ENCODE assay signal across 8 cellular contexts in the genomic region with DNA sequence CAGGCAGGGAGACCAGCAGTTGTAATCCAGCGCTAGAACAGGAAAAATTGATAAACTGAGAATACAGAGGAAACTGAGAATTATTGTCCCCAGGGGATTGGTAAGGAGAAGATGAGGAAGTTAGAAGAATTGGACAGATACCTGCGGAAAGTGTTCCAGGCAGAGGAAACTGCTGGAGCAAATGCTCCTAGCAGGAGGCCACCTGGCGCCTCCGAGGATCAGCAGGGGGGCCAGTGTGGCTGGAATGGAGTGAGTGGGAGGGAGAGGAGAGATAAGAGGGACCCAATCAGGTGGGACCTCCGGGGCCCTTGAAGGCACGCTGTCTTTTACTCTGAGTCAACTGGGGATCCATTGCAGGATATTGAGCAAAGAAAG. TPM values are rescaled to one million over a fixed set of nuclear protein-coding genes. Genes with fewer than 3 reads are reported as not detected.
DNase-seq lines count a peak whose midpoint lies in the region; ATAC-seq and TF ChIP-seq lines count a peak whose summit lies in the region.

No MANE protein-coding gene starts in this region.

- peaks cover 38% of the 10 kb centered on the region for H3K36me3 Mint-ChIP-seq in activated T-cell treated with anti-CD3 and anti-CD28 coated beads, Interleukin-2, amount 50 U/mL, for 24 hours (ENCODE audit: low read depth)
- H3K36me3 Mint-ChIP-seq in activated CD8-positive, alpha-beta T cell treated with anti-CD3 and anti-CD28 coated beads, Interleukin-2, amount 10 ng/mL, durations not matched to agents 7 days and 5 days (ENCODE audit: low read depth): peaks cover 28% of the 10 kb centered on the region

- H3K4me3 ChIP-seq in iPS-18a (ENCODE audit: low read length) (peak overlapping the region; percentile 81), stomach (peak overlapping the region; percentile 75 to 90 (median 86))

- intact Hi-C loops in stomach (cut with DNase I; ENCODE audit: low total_unique reads): no loop called here

- ATAC-seq in activated CD8-positive, alpha-beta T cell treated with anti-CD3 and anti-CD28 coated beads, Interleukin-2, amount 10 ng/mL, durations not matched to agents 7 days and 5 days: no peak

- H3K4me3 Mint-ChIP-seq in activated T-cell treated with anti-CD3 and anti-CD28 coated beads, Interleukin-2, amount 50 U/mL, for 24 hours: peak overlapping the region; percentile 94
- peak overlapping the region; percentile 95 for H3K4me3 Mint-ChIP-seq in activated CD8-positive, alpha-beta T cell treated with anti-CD3 and anti-CD28 coated beads, Interleukin-2, amount 10 ng/mL, durations not matched to agents 7 days and 5 days

- peak overlapping the region; percentile 60 for H3K9ac ChIP-seq in iPS-18a (ENCODE audit: low read length)

- no peak for DNase-seq in activated T-cell treated with anti-CD3 and anti-CD28 coated beads, Interleukin-2, amount 50 U/mL, for 24 hours
- DNase-seq in activated T-cell treated with anti-CD3 and anti-CD28 coated beads for 4 hours (no peak), stomach (no peak), KG1 (lab: John Stamatoyannopoulos, UW) (no peak), activated gamma-delta T cell treated with Interleukin-2 at 50 U/mL for 16 hours (no peak), middle frontal gyrus (ENCODE audit: extremely low spot score, low spot score) (no peak)
- DNase-seq in activated CD8-positive, alpha-beta T cell treated with anti-CD3 and anti-CD28 coated beads, Interleukin-2, amount 10 ng/mL, durations not matched to agents 7 days and 5 days: no peak

- TF ChIP-seq CTCF in stomach (IDR thresholded peaks at IDR 0.05): no peak

- H3K4me1 Mint-ChIP-seq in activated T-cell treated with anti-CD3 and anti-CD28 coated beads, Interleukin-2, amount 50 U/mL, for 24 hours (ENCODE audit: low read depth): peaks cover 55% of the 10 kb centered on the region
- H3K4me1 Mint-ChIP-seq in activated CD8-positive, alpha-beta T cell treated with anti-CD3 and anti-CD28 coated beads, Interleukin-2, amount 10 ng/mL, durations not matched to agents 7 days and 5 days (ENCODE audit: low read depth): peaks cover 40% of the 10 kb centered on the region

- H3K27me3 ChIP-seq in iPS-18a (ENCODE audit: control insufficient read depth, insufficient read depth, low read length): peaks cover 12% of the 10 kb centered on the region
- H3K27me3 ChIP-seq in stomach: no peaks in the 10 kb centered on the region

- H3K27me3 Mint-ChIP-seq in activated T-cell treated with anti-CD3 and anti-CD28 coated beads, Interleukin-2, amount 50 U/mL, for 24 hours: no peaks in the 10 kb centered on the region
- peaks cover 4% of the 10 kb centered on the region for H3K27me3 Mint-ChIP-seq in activated CD8-positive, alpha-beta T cell treated with anti-CD3 and anti-CD28 coated beads, Interleukin-2, amount 10 ng/mL, durations not matched to agents 7 days and 5 days (ENCODE audit: low read depth)

- no peak for TF ChIP-seq POLR2A in stomach (IDR thresholded peaks at IDR 0.05)

- POLR2A ChIA-PET in activated CD8-positive, alpha-beta T cell treated with anti-CD3 and anti-CD28 coated beads, Interleukin-2, amount 10 ng/mL, durations not matched to agents 7 days and 5 days (lab: Charles Lee): interaction anchor here (1.3 to 6.4 kb wide), 5 partner anchors 16 to 94 kb away, joined by 5 to 45 read pairs (median 7); a partner anchor contains a TSS

- CTCF ChIA-PET in activated CD8-positive, alpha-beta T cell treated with anti-CD3 and anti-CD28 coated beads, Interleukin-2, amount 10 ng/mL, durations not matched to agents 7 days and 5 days (lab: Charles Lee): interaction anchor here (1.4 to 12.9 kb wide), 7 partner anchors 10 to 108 kb away, joined by 3 to 172 read pairs (median 8); no protein-coding TSS in a partner anchor

- H3K27ac ChIP-seq in iPS-18a (ENCODE audit: low read length) (no peak overlapping the region), stomach (peak overlapping the region; percentile 79 to 94 (median 90))

- H3K4me1 ChIP-seq in iPS-18a (ENCODE audit: control insufficient read depth, low read depth, low read length): peaks cover 16% of the 10 kb centered on the region
- H3K4me1 ChIP-seq in stomach: peaks cover 37 to 67% (median 53%) of the 10 kb centered on the region in 4 donors

- TF ChIP-seq EP300 in stomach (IDR thresholded peaks at IDR 0.05): no peak

- H3K27ac Mint-ChIP-seq in activated T-cell treated with anti-CD3 and anti-CD28 coated beads, Interleukin-2, amount 50 U/mL, for 24 hours: peak overlapping the region; percentile 93
- peak overlapping the region; percentile 89 for H3K27ac Mint-ChIP-seq in activated CD8-positive, alpha-beta T cell treated with anti-CD3 and anti-CD28 coated beads, Interleukin-2, amount 10 ng/mL, durations not matched to agents 7 days and 5 days

- 6 to 14% (median 10%) methylated on average over 6 of the region's 6 CpGs for WGBS in stomach, 5 donors

- H3K36me3 ChIP-seq in iPS-18a (ENCODE audit: control insufficient read depth, low read depth, low read length) (no peaks in the 10 kb centered on the region), stomach (no peaks in the 10 kb centered on the region)

- no peaks in the 10 kb centered on the region for H3K9me3 Mint-ChIP-seq in activated T-cell treated with anti-CD3 and anti-CD28 coated beads, Interleukin-2, amount 50 U/mL, for 24 hours
- no peaks in the 10 kb centered on the region for H3K9me3 Mint-ChIP-seq in activated CD8-positive, alpha-beta T cell treated with anti-CD3 and anti-CD28 coated beads, Interleukin-2, amount 10 ng/mL, durations not matched to agents 7 days and 5 days (ENCODE audit: insufficient read depth)

- H3K9me3 ChIP-seq in iPS-18a (ENCODE audit: control insufficient read depth, low read depth, low read length) (no peaks in the 10 kb centered on the region), stomach (no peaks in the 10 kb centered on the region)

RNA-seq across cellular contexts. Expression of a gene that starts 0.7 kb away (rescaled TPM):
- total RNA-seq in activated CD8-positive, alpha-beta T cell treated with anti-CD3 and anti-CD28 coated beads, Interleukin-2, amount 10 ng/mL, durations not matched to agents 7 days and 5 days: 100 to 1,000 TPM; 481 to 495 TPM
- total RNA-seq in stomach: 100 to 1,000 TPM in 3 of 5 donors, 10 to 100 TPM in 2; 28.4 to 240 (median 133) TPM
- 100 to 1,000 TPM in 1 of 3 donors, 10 to 100 TPM in 2; 66.0 to 103 (median 73.6) TPM for polyA plus RNA-seq in stomach
